14 cellular contexts compared by ENCODE assay signal in genomic region chr10:11411926-11412545, GRCh38.
DNase-seq lines count a peak whose midpoint lies in the region; FAIRE-seq and TF ChIP-seq lines count a peak whose summit lies in the region.
"Had no signal": no experiment of that assay in that cellular context is flagged by ENCODE, and none has a peak within 500 bp of the region (broad histone marks: within the 10 kb centered on the region; RNA-seq: fewer than 3 reads in every experiment).

No MANE protein-coding gene starts in this region.

- no peaks in the 10 kb centered on the region for H3K79me2 ChIP-seq in neural progenitor cell (ENCODE audit: low read depth)

- no peak for FAIRE-seq in D721Med (lab: Jason Lieb, UNC)

- H3K27me3 ChIP-seq in WERI-Rb-1 (ENCODE audit: insufficient read depth, low read depth, severe bottlenecking), result no peaks in the 10 kb centered on the region
- no peaks in the 10 kb centered on the region for H3K27me3 ChIP-seq in neural progenitor cell
- H3K27me3 ChIP-seq: ascending aorta had no signal

- H3K4me3 ChIP-seq in WERI-Rb-1 (ENCODE audit: low read depth, low read length) (no peak overlapping the region), neural progenitor cell (no peak overlapping the region)
- H3K4me3 ChIP-seq: ascending aorta had no signal

- no peaks in the 10 kb centered on the region for H3F3A ChIP-seq in neural progenitor cell (ENCODE audit: low read depth)

- H3K4me1 ChIP-seq in neural progenitor cell, result no peaks in the 10 kb centered on the region
- H3K4me1 ChIP-seq: ascending aorta had no signal

- no peak overlapping the region for H3K4me3 Mint-ChIP-seq in neural progenitor cell
- H3K4me3 Mint-ChIP-seq: activated T-cell treated with anti-CD3 and anti-CD28 coated beads, Interleukin-2, amount 50 U/mL, for 72 hours had no signal

- H3K36me3 ChIP-seq in WERI-Rb-1 (no peaks in the 10 kb centered on the region), neural progenitor cell (no peaks in the 10 kb centered on the region)
- H3K36me3 ChIP-seq: ascending aorta had no signal

- no peak overlapping the region for H3K9ac ChIP-seq in neural progenitor cell

- H3K9me3 ChIP-seq in WERI-Rb-1 (ENCODE audit: severe bottlenecking) (no peaks in the 10 kb centered on the region), neural progenitor cell (ENCODE audit: low read depth) (no peaks in the 10 kb centered on the region)

- H3K27me3 Mint-ChIP-seq in neural progenitor cell (ENCODE audit: insufficient read depth, low read depth), result peaks cover 2% of the 10 kb centered on the region

- H3K27ac ChIP-seq in WERI-Rb-1, result no peak overlapping the region
- no peak overlapping the region for H3K27ac ChIP-seq in neural progenitor cell
- H3K27ac ChIP-seq: ascending aorta had no signal

- no peak overlapping the region for H2AFZ ChIP-seq in neural progenitor cell (replicated peaks)

- H3K36me3 Mint-ChIP-seq in neural progenitor cell, result no peaks in the 10 kb centered on the region

- H3K9me3 Mint-ChIP-seq in neural progenitor cell, result peaks cover 13% of the 10 kb centered on the region

- H4K20me1 ChIP-seq in neural progenitor cell (ENCODE audit: low read depth), result no peaks in the 10 kb centered on the region

- no peak overlapping the region for H3K27ac Mint-ChIP-seq in neural progenitor cell
- H3K27ac Mint-ChIP-seq: activated T-cell treated with anti-CD3 and anti-CD28 coated beads, Interleukin-2, amount 50 U/mL, for 72 hours had no signal

- DNase-seq in NCI-H1694 (lab: John Stamatoyannopoulos, UW) (peak; percentile 15), NCI-H1694 treated with DMSO at 0.1 percent for 48 hours (lab: John Stamatoyannopoulos, UW) (no peak), LHCN-M2 (ENCODE audit: low read depth) (peak; percentile 20), WERI-Rb-1 (no peak), neural progenitor cell (ENCODE audit: low spot score) (no peak), SKM-1 (lab: John Stamatoyannopoulos, UW; ENCODE audit: unreplicated experiment) (no peak), D721Med (ENCODE audit: insufficient read length, low spot score) (no peak)
- DNase-seq in activated CD4-positive, alpha-beta T cell treated with anti-CD3 and anti-CD28 coated beads, Interleukin-2, amount 50 U/mL, for 4 hours, result no peak
- DNase-seq: activated T-cell treated with anti-CD3 and anti-CD28 coated beads, Interleukin-2, amount 50 U/mL, for 72 hours; effector CD8-positive, alpha-beta T cell; kidney glomerular epithelial cell; NCI-H1417 treated with DMSO at 0.1 percent for 48 hours; trophoblast cell had no signal

- TF ChIP-seq CTCF in WERI-Rb-1 (IDR thresholded peaks at IDR 0.05; ENCODE audit: low read depth, low read length) (peak; percentile 29), neural progenitor cell (IDR thresholded peaks at IDR 0.05) (peak; percentile 27), D721Med (IDR thresholded peaks at IDR 0.05; ENCODE audit: insufficient read depth, missing control alignments) (no peak)

- no peak overlapping the region for H3K4me2 ChIP-seq in neural progenitor cell

- H3K4me1 Mint-ChIP-seq in neural progenitor cell, result no peaks in the 10 kb centered on the region

Comparison
In these comparisons a context has a peak if more than half of its experiments do, and no peak if none do; other contexts are left out.
1. DNase-seq: peak in NCI-H1694 (single experiment) and LHCN-M2 (single experiment); none in NCI-H1694 treated with DMSO at 0.1 percent for 48 hours (single experiment), WERI-Rb-1 (single experiment), neural progenitor cell (single experiment), activated CD4-positive, alpha-beta T cell treated with anti-CD3 and anti-CD28 coated beads, Interleukin-2, amount 50 U/mL, for 4 hours (0 of 2), SKM-1 (single experiment) and D721Med (single experiment).